20 cellular contexts compared by ENCODE assay signal in genomic region chr1:231950732-231951131, GRCh38.
A peak's percentile ranks its signal among the peaks of the same experiment; 100 is the strongest.
DNase-seq lines count a peak whose midpoint lies in the region; ATAC-seq and TF ChIP-seq lines count a peak whose summit lies in the region.
"Had no signal": no experiment of that assay in that cellular context is flagged by ENCODE, and none has a peak within 500 bp of the region (broad histone marks: within the 10 kb centered on the region; RNA-seq: fewer than 3 reads in every experiment).

No MANE protein-coding gene starts in this region.

- no peak overlapping the region for H3K9ac ChIP-seq in smooth muscle cell (ENCODE audit: low read depth)
- H3K9ac ChIP-seq: BLaER1, GM23248 had no signal

- H3K36me3 ChIP-seq in GM23338 (ENCODE audit: insufficient read depth) = no peaks in the 10 kb centered on the region
- no peaks in the 10 kb centered on the region for H3K36me3 ChIP-seq in smooth muscle cell (ENCODE audit: low read depth)
- H3K36me3 ChIP-seq: BLaER1 had no signal

- no peaks in the 10 kb centered on the region for H3K27me3 ChIP-seq in GM23338 (ENCODE audit: insufficient read depth)
- no peaks in the 10 kb centered on the region for H3K27me3 ChIP-seq in smooth muscle cell (ENCODE audit: low read depth)
- H3K27me3 ChIP-seq: BLaER1 had no signal

- no peaks in the 10 kb centered on the region for H4K20me1 ChIP-seq in GM23338 (replicated peaks; ENCODE audit: insufficient read depth)
- H4K20me1 ChIP-seq in smooth muscle cell (ENCODE audit: low read depth) = no peaks in the 10 kb centered on the region
- H4K20me1 ChIP-seq: BLaER1 had no signal

- no peak overlapping the region for H3K27ac Mint-ChIP-seq in GM23338
- H3K27ac Mint-ChIP-seq: CD4-positive, alpha-beta T cell had no signal

- H2AFZ ChIP-seq in GM23338 (no peak overlapping the region), smooth muscle cell (ENCODE audit: low read depth) (no peak overlapping the region)
- H2AFZ ChIP-seq: GM23248 had no signal

- 0 out of 2 replicates have a peak, but pooled peaks cover 8% of the 10 kb centered on the region for H3K9me2 ChIP-seq in GM23338 (ENCODE audit: insufficient read depth)

- ATAC-seq in GM23338 (no peak), SK-N-SH treated with all-trans-retinoic acid at 6 μM for 48 hours (peak; percentile 26; the same call in 2 of the 3 replicates), HG02870 (IDR thresholded peaks at IDR 0.05; ENCODE audit: unreplicated experiment) (no peak)
- ATAC-seq: A549, GM12878 had no signal

- H3K36me3 Mint-ChIP-seq in GM23338 (ENCODE audit: low read depth) = peaks cover 3% of the 10 kb centered on the region; the same call in 2 of the 3 replicates

- H3K27ac ChIP-seq in GM23338 (ENCODE audit: low read depth) (no peak overlapping the region), smooth muscle cell (ENCODE audit: low read depth) (no peak overlapping the region)
- H3K27ac ChIP-seq: A549, BLaER1, GM23248, HL-60, SK-N-MC had no signal

- no peaks in the 10 kb centered on the region for H3K79me2 ChIP-seq in GM23338 (replicated peaks; ENCODE audit: insufficient read depth)
- H3K79me2 ChIP-seq in smooth muscle cell (ENCODE audit: low read depth) = no peaks in the 10 kb centered on the region

- H3K4me3 ChIP-seq in GM23338 (no peak overlapping the region), smooth muscle cell (no peak overlapping the region)
- H3K4me3 ChIP-seq: A549, BLaER1, GM12878, GM23248, SK-N-MC had no signal

- H3K4me3 Mint-ChIP-seq in GM23338 = no peak overlapping the region
- H3K4me3 Mint-ChIP-seq: CD4-positive, alpha-beta T cell had no signal

- H3K4me2 ChIP-seq in GM23338 (peak overlapping the region; percentile 48; the same call in 1 of the 2 replicates), smooth muscle cell (peak overlapping the region; percentile 50)
- H3K4me2 ChIP-seq: A549, BLaER1 had no signal

- 86% methylated on average over 2 of the region's 2 CpGs for WGBS in smooth muscle cell (ENCODE audit: low lambda C conversion rate)

- DNase-seq in GM23338 (ENCODE audit: low spot score) (no peak), kidney tubule cell (ENCODE audit: low spot score) (peak; percentile 59), smooth muscle cell (lab: John Stamatoyannopoulos, UW; ENCODE audit: unreplicated experiment) (no peak), NCI-H2081 (lab: John Stamatoyannopoulos, UW) (no peak), NCI-H1048 (lab: John Stamatoyannopoulos, UW) (no peak)
- DNase-seq: CD4-positive, alpha-beta T cell; COR-L47; DMS79; KG1; NCI-H1694 treated with DMSO at 0.1 percent for 48 hours; NCI-H446; Right ventricle myocardium superior had no signal

- H3K4me1 Mint-ChIP-seq in GM23338 = peaks cover 15% of the 10 kb centered on the region

- peaks cover 2% of the 10 kb centered on the region for H3K27me3 Mint-ChIP-seq in GM23338 (ENCODE audit: insufficient read depth, low read depth, poor library complexity)
- H3K27me3 Mint-ChIP-seq: CD4-positive, alpha-beta T cell had no signal

- TF ChIP-seq CTCF in GM23338 (conservative IDR thresholded peaks at IDR 0.05; ENCODE audit: low read depth in 2 of 2) (no peak), smooth muscle cell (IDR thresholded peaks at IDR 0.05; ENCODE audit: borderline replicate concordance, insufficient read depth, poor library complexity, severe bottlenecking) (no peak)

- peaks cover 18% of the 10 kb centered on the region for H3K4me1 ChIP-seq in GM23338 (ENCODE audit: insufficient read depth)
- peaks cover 12% of the 10 kb centered on the region for H3K4me1 ChIP-seq in smooth muscle cell (ENCODE audit: low read depth)
- H3K4me1 ChIP-seq: A549, BLaER1 had no signal

- H3F3A ChIP-seq in GM23338 (replicated peaks; ENCODE audit: low read depth) (no peaks in the 10 kb centered on the region), smooth muscle cell (ENCODE audit: low read depth) (peaks cover 5% of the 10 kb centered on the region)

- H3K9me3 Mint-ChIP-seq in GM23338 = peaks cover 12% of the 10 kb centered on the region; the same call in 2 of the 3 replicates

- no peaks in the 10 kb centered on the region for H3K9me3 ChIP-seq in smooth muscle cell (replicated peaks; ENCODE audit: low read depth)
- H3K9me3 ChIP-seq: A549 had no signal

TF ChIP-seq in GM23338, 12 proteins besides CTCF, POLR2A, EP300 and RAD21 (continues in another document):
- TF ChIP-seq CREB1 (CRISPR knock-in tag; IDR thresholded peaks at IDR 0.05; ENCODE audit: low read depth) (no peak), EZH2 (IDR thresholded peaks at IDR 0.05; ENCODE audit: low read depth, unreplicated experiment) (no peak), POLR2AphosphoS5 (IDR thresholded peaks at IDR 0.05; ENCODE audit: low read depth) (no peak), ZNF114 (CRISPR knock-in tag; IDR thresholded peaks at IDR 0.05) (no peak), JUNB (IDR thresholded peaks at IDR 0.05; ENCODE audit: unreplicated experiment) (no peak), NANOG (IDR thresholded peaks at IDR 0.05; ENCODE audit: borderline replicate concordance) (no peak), EZH2phosphoT487 (IDR thresholded peaks at IDR 0.05; ENCODE audit: unreplicated experiment) (no peak)
- TF ChIP-seq, protein P1, sequence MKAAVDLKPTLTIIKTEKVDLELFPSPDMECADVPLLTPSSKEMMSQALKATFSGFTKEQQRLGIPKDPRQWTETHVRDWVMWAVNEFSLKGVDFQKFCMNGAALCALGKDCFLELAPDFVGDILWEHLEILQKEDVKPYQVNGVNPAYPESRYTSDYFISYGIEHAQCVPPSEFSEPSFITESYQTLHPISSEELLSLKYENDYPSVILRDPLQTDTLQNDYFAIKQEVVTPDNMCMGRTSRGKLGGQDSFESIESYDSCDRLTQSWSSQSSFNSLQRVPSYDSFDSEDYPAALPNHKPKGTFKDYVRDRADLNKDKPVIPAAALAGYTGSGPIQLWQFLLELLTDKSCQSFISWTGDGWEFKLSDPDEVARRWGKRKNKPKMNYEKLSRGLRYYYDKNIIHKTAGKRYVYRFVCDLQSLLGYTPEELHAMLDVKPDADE (IDR thresholded peaks at IDR 0.05) = no peak

TF ChIP-seq in SK-N-SH treated with all-trans-retinoic acid at 6 μM for 48 hours, 23 proteins besides CTCF, POLR2A, EP300 and RAD21:
- no peak for TF ChIP-seq POU6F1 (CRISPR knock-in tag; IDR thresholded peaks at IDR 0.05; ENCODE audit: borderline replicate concordance, low read depth)
- TF ChIP-seq TOX (CRISPR knock-in tag; IDR thresholded peaks at IDR 0.05; ENCODE audit: borderline replicate concordance) = no peak
- TF ChIP-seq, protein P2, sequence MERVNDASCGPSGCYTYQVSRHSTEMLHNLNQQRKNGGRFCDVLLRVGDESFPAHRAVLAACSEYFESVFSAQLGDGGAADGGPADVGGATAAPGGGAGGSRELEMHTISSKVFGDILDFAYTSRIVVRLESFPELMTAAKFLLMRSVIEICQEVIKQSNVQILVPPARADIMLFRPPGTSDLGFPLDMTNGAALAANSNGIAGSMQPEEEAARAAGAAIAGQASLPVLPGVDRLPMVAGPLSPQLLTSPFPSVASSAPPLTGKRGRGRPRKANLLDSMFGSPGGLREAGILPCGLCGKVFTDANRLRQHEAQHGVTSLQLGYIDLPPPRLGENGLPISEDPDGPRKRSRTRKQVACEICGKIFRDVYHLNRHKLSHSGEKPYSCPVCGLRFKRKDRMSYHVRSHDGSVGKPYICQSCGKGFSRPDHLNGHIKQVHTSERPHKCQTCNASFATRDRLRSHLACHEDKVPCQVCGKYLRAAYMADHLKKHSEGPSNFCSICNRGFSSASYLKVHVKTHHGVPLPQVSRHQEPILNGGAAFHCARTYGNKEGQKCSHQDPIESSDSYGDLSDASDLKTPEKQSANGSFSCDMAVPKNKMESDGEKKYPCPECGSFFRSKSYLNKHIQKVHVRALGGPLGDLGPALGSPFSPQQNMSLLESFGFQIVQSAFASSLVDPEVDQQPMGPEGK (CRISPR knock-in tag; IDR thresholded peaks at IDR 0.05; ENCODE audit: borderline replicate concordance) = no peak
- TF ChIP-seq BACH2 (CRISPR knock-in tag; IDR thresholded peaks at IDR 0.05; ENCODE audit: borderline replicate concordance) = no peak
- no peak for TF ChIP-seq ZNF70 (CRISPR knock-in tag; IDR thresholded peaks at IDR 0.05)
- TF ChIP-seq, protein P3, sequence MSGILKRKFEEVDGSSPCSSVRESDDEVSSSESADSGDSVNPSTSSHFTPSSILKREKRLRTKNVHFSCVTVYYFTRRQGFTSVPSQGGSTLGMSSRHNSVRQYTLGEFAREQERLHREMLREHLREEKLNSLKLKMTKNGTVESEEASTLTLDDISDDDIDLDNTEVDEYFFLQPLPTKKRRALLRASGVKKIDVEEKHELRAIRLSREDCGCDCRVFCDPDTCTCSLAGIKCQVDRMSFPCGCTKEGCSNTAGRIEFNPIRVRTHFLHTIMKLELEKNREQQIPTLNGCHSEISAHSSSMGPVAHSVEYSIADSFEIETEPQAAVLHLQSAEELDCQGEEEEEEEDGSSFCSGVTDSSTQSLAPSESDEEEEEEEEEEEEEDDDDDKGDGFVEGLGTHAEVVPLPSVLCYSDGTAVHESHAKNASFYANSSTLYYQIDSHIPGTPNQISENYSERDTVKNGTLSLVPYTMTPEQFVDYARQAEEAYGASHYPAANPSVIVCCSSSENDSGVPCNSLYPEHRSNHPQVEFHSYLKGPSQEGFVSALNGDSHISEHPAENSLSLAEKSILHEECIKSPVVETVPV (CRISPR knock-in tag; IDR thresholded peaks at IDR 0.05) = no peak
- no peak for TF ChIP-seq ZC3H10 (CRISPR knock-in tag; IDR thresholded peaks at IDR 0.05)
- no peak for TF ChIP-seq ISL1 (CRISPR knock-in tag; IDR thresholded peaks at IDR 0.05)
- TF ChIP-seq PPARA (CRISPR knock-in tag; IDR thresholded peaks at IDR 0.05; ENCODE audit: borderline replicate concordance) = no peak
